ENCODE assay signal across 24 cellular contexts in genomic region chr14:96148631-96149030, GRCh38. TPM values are rescaled to one million over a fixed set of nuclear protein-coding genes. Genes with fewer than 3 reads are reported as not detected.
"Had no signal": no experiment of that assay in that cellular context is flagged by ENCODE, and none has a peak within 500 bp of the region (broad histone marks: within the 10 kb centered on the region; RNA-seq: fewer than 3 reads in every experiment).

No MANE protein-coding gene starts in this region.

- H3K36me3 ChIP-seq: MG63, SJSA1 had no signal

- ATAC-seq: activated CD4-positive, CD25-positive, alpha-beta regulatory T cell treated with anti-CD3 and anti-CD28 coated beads, Interleukin-2, amount 50 U/mL, for 24 hours; activated CD8-positive, alpha-beta T cell treated with anti-CD3 and anti-CD28 coated beads for 36 hours; body of pancreas; Panc1; Right ventricle myocardium inferior; SK-N-SH treated with all-trans-retinoic acid at 6 μM for 48 hours had no signal

- H3K27me3 ChIP-seq: body of pancreas, MG63, SJSA1 had no signal

- H3K9me3 ChIP-seq: body of pancreas, SJSA1 had no signal

- H3K27ac ChIP-seq: body of pancreas, SJSA1 had no signal

- DNase-seq: activated CD4-positive, alpha-beta T cell treated with anti-CD3 and anti-CD28 coated beads for 4 hours; activated CD8-positive, alpha-beta T cell treated with anti-CD3 and anti-CD28 coated beads for 36 hours; activated effector memory CD4-positive, alpha-beta T cell treated with Interleukin-2 at 50 U/mL for 16 hours; activated naive CD4-positive, alpha-beta T cell; activated T-cell treated with anti-CD3 and anti-CD28 coated beads, Interleukin-2, amount 50 U/mL, for 24 hours; aorta; MV-4-11; NCI-H1092 treated with DMSO at 0.1 percent for 48 hours; NCI-H1417 treated with DMSO at 0.1 percent for 48 hours; NCI-H1694 treated with DMSO at 0.1 percent for 48 hours; NCI-H2029 treated with DMSO at 0.1 percent for 48 hours; NCI-H345; NCI-H510A; NK-92 treated with Interleukin-12 subunit alpha and Interleukin-12 subunit beta, amount 100 ng/mL, for 24 hours; OCI-M1; RPMI8226 had no signal

- H3K4me3 ChIP-seq: body of pancreas, MG63, SJSA1 had no signal

RNA-seq across cellular contexts. Expression of gene BDKRB2, which starts 56.0 kb away (rescaled TPM):
- total RNA-seq: activated CD8-positive, alpha-beta T cell treated with anti-CD3 and anti-CD28 coated beads for 36 hours; activated T-helper 1 cell treated with anti-CD3 and anti-CD28 coated beads, Interleukin-12 subunit alpha, Interleukin-12 subunit beta, Interleukin-2, Interleukin-4 antibody, amounts not matched to agents 30 ng/mL and 10 ng/mL and 1 ng/mL, durations not matched to agents 14 hours and 24 hours and 36 hours had no signal
- polyA plus RNA-seq: aorta had no signal
